In the genomic region with DNA sequence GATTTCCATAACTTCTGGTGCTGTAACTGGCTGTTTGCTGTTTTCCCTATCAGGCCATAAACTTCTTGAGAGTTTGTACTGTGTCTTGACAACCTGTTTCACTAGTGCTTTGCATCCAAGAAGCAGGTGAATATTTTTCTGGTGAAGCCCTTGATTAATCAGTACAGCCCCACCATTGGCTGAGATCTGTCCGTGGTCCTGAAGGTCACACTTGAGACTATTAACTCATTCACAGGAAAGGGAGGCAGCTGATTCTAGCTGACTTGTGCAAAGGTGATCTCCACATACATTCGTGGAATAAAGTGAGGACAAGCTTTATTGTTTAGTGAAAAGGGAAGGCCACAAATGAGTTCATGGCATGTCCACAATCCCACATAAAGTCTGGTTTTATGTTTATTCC, we compare ENCODE assay signal across 11 cellular contexts.
"Had no signal": no experiment of that assay in that cellular context is flagged by ENCODE, and none has a peak within 500 bp of the region (broad histone marks: within the 10 kb centered on the region; RNA-seq: fewer than 3 reads in every experiment).

No MANE protein-coding gene starts in this region.

- H3K4me1 ChIP-seq: thyroid gland, vagina had no signal

- H3K36me3 ChIP-seq: thyroid gland, vagina had no signal

- H3K4me3 ChIP-seq: skin epidermis, thyroid gland, vagina had no signal

- H3K9me3 ChIP-seq: thyroid gland, vagina had no signal

- H3K27ac ChIP-seq: skin epidermis, thyroid gland, vagina had no signal

- H3K27me3 ChIP-seq: thyroid gland, vagina had no signal

- DNase-seq: activated CD4-positive, alpha-beta T cell treated with anti-CD3 and anti-CD28 coated beads, Interleukin-2, amount 50 U/mL, for 4 hours; activated CD4-positive, CD25-positive, alpha-beta regulatory T cell treated with anti-CD3 and anti-CD28 coated beads, Interleukin-2, amount 50 U/mL, for 72 hours; activated T-cell treated with anti-CD3 and anti-CD28 coated beads, Interleukin-2, amount 50 U/mL, for 1 hour; amniotic stem cell; posterior cingulate gyrus had no signal

- H3K36me3 Mint-ChIP-seq: brain had no signal

- ATAC-seq: activated naive CD4-positive, alpha-beta T cell treated with anti-CD3 and anti-CD28 coated beads, Interleukin-2, amount 50 U/mL, for 72 hours had no signal

- H3K4me1 Mint-ChIP-seq: brain, mesothelial cell of epicardium had no signal

- H3K4me3 Mint-ChIP-seq: brain, mesothelial cell of epicardium had no signal

- H3K27ac Mint-ChIP-seq: activated naive CD4-positive, alpha-beta T cell treated with anti-CD3 and anti-CD28 coated beads, Interleukin-2, amount 50 U/mL, for 72 hours; brain; mesothelial cell of epicardium had no signal
